In the genomic region with DNA sequence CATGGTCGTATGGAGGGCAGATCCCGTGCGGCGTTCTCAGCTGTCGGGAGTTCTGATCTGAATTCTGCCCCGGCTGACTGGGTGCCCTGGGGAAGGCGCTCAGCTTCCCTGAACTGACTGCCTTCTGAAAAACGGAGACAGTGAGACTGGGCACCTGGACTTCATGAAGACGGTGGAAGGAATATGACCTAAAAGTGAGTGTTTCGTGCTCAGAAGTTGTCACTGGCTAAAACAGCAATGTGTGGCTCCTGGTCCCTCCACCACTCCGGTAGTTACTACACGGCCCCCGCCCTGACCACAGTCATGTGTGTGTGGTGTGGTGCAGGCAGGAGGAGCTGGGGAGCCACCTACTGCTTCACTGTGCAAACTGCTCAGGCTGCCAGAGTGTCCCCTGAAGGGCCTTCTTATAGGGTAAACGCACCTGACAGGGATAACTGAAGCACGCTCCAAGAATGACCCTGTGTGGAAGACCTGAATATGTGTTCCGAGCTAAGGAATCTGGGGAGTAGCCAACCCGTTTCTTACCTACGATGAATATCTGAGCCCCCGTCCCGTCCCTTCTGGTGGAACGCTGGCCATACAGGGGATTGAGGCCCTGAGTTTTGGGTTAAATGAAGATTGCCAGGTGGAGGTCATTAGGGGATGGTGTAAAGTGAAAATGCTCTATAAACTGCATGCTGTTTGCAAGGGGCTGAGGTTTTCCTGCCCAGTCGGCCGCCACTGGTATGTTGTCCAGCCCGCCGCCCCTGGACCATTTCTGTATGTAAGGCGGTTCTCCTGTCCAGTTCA, we compare ENCODE assay signal across 9 cellular contexts. TPM values are rescaled to one million over a fixed set of nuclear protein-coding genes. Genes with fewer than 3 reads are reported as not detected.
A peak's percentile ranks its signal among the peaks of the same experiment; 100 is the strongest.
DNase-seq lines count a peak whose midpoint lies in the region; ATAC-seq, FAIRE-seq and TF ChIP-seq lines count a peak whose summit lies in the region.
"Had no signal": no experiment of that assay in that cellular context is flagged by ENCODE, and none has a peak within 500 bp of the region (broad histone marks: within the 10 kb centered on the region; RNA-seq: fewer than 3 reads in every experiment).

No MANE protein-coding gene starts in this region.

- H3K4me2 ChIP-seq in keratinocyte (ENCODE audit: control insufficient read depth, extremely low read depth, insufficient read depth, low read depth, low read length), result peak overlapping the region; percentile 83

- peak; percentile 59 for DNase-seq in ELR (ENCODE audit: low read depth)
- peak; percentile 32 for DNase-seq in LoVo (ENCODE audit: low spot score)
- peak; percentile 35 for DNase-seq in T1000 (lab: John Stamatoyannopoulos, UW)
- DNase-seq in T47D (ENCODE audit: low read depth in 1 of 2, low spot score in 1 of 2), result peak; percentile 50 to 79
- DNase-seq in keratinocyte (ENCODE audit: low read depth, low spot score), result no peak
- peak in 3 of 4 experiments; percentile 7 to 34 (median 15) for DNase-seq in stimulated activated CD4-positive, alpha-beta T cell treated with anti-CD3 and anti-CD28 coated beads, Interleukin-1b, Interleukin-23, amount 100 ng/mL, for 24 hours (ENCODE audit: low read depth in 4 of 4, low spot score in 1 of 4)
- no peak for DNase-seq in NCI-H2029 treated with DMSO at 0.1 percent for 48 hours (lab: John Stamatoyannopoulos, UW)

- in situ Hi-C loops in T47D (cut with HindIII; ENCODE audit: low pct_unique_long_range_greater_than_20kb, low sequenced_read_pairs), result no loop called here

- no peaks in the 10 kb centered on the region for H3K9me1 ChIP-seq in keratinocyte (ENCODE audit: control insufficient read depth, extremely low read depth, insufficient read depth, low read length)

- no peaks in the 10 kb centered on the region for H3K79me2 ChIP-seq in keratinocyte (ENCODE audit: control insufficient read depth, insufficient read depth, low read length)

- H3K27ac ChIP-seq in keratinocyte (ENCODE audit: control insufficient read depth, insufficient read depth, low read length), result no peak overlapping the region

- H3K27me3 ChIP-seq in keratinocyte (ENCODE audit: control insufficient read depth, extremely low read depth, insufficient read depth, low read length), result no peaks in the 10 kb centered on the region

- H3K36me3 ChIP-seq in keratinocyte (ENCODE audit: control insufficient read depth in 2 of 2, extremely low read depth in 1 of 2, insufficient read depth in 2 of 2, low read length in 2 of 2), result no peaks in the 10 kb centered on the region

- ATAC-seq in HG02938 (IDR thresholded peaks at IDR 0.05; ENCODE audit: unreplicated experiment), result no peak

- peak overlapping the region in 1 of 3 experiments; percentile 43 for H3K4me3 ChIP-seq in keratinocyte (ENCODE audit: control insufficient read depth in 2 of 3, extremely low read depth in 1 of 3, insufficient read depth in 2 of 3, low read depth in 1 of 3, low read length in 3 of 3)

- H3K4me1 ChIP-seq in keratinocyte (ENCODE audit: control insufficient read depth, extremely low read depth, insufficient read depth, low read length), result peaks cover 40% of the 10 kb centered on the region

- peak in 2 of 3 experiments; percentile 73 to 78 for TF ChIP-seq CTCF in keratinocyte (optimal IDR thresholded peaks at IDR 0.05 in 1 of 3, IDR thresholded peaks at IDR 0.05 in 1 of 3, conservative IDR thresholded peaks at IDR 0.05 in 1 of 3; ENCODE audit: extremely low read depth in 1 of 3, insufficient read depth in 2 of 3, low read length in 3 of 3)

- dilution Hi-C loops in keratinocyte (cut with MboI; ENCODE audit: extremely low pct_ligation_motif_present, low sequenced_read_pairs), result no loop called here

- peak overlapping the region; percentile 78 for H2AFZ ChIP-seq in keratinocyte (ENCODE audit: control insufficient read depth, low read length)

- no peaks in the 10 kb centered on the region for H4K20me1 ChIP-seq in keratinocyte (ENCODE audit: control insufficient read depth, extremely low read depth, insufficient read depth, low read length)

- peak overlapping the region; percentile 35 for H3K9ac ChIP-seq in keratinocyte (ENCODE audit: control insufficient read depth, extremely low read depth, insufficient read depth, low read length)

- H3K9me3 ChIP-seq in keratinocyte (ENCODE audit: control insufficient read depth, low read depth, low read length), result no peaks in the 10 kb centered on the region

- FAIRE-seq in keratinocyte (lab: Jason Lieb, UNC), result peak; percentile 98
- FAIRE-seq: endometrium had no signal

RNA-seq across cellular contexts. Expression of a gene that starts 0.6 kb away (rescaled TPM):
- 0.49 to 1.0 TPM (median 0.98 TPM) in 3 replicates for polyA plus RNA-seq in keratinocyte
- polyA plus RNA-seq in keratinocyte (2011; ENCODE audit: low read depth), result 0.84 TPM
- polyA plus RNA-seq in keratinocyte (2011; cell fraction: cytosol; rRNA removed), result 0.67 and 1.1 TPM in 2 replicates
- polyA plus RNA-seq in keratinocyte (2011; cell fraction: nucleus; rRNA removed), result 2.2 and 2.6 TPM in 2 replicates
- 1.4 and 1.6 TPM in 2 replicates for polyA plus RNA-seq in keratinocyte (2012; ENCODE audit: low replicate concordance)
- polyA minus RNA-seq in keratinocyte, result 1.1 to 1.3 TPM (median 1.2 TPM) in 3 replicates
- 0.77 TPM for polyA minus RNA-seq in keratinocyte (2011; cell fraction: cytosol; rRNA and poly(A)+ RNA removed)
- polyA minus RNA-seq in keratinocyte (2011; cell fraction: nucleus; rRNA and poly(A)+ RNA removed), result 1.8 and 2.5 TPM in 2 replicates

RNA-seq across cellular contexts. Expression of a gene that starts 30.4 kb away (rescaled TPM):
- polyA plus RNA-seq in keratinocyte, result 1.7 to 2.1 TPM (median 1.9 TPM) in 3 replicates
- 5.1 TPM for polyA plus RNA-seq in keratinocyte (2011; ENCODE audit: low read depth)
- 1.1 and 1.4 TPM in 2 replicates for polyA plus RNA-seq in keratinocyte (2011; cell fraction: cytosol; rRNA removed)
- 2.6 and 3.3 TPM in 2 replicates for polyA plus RNA-seq in keratinocyte (2011; cell fraction: nucleus; rRNA removed)
- polyA plus RNA-seq in keratinocyte (2012; ENCODE audit: low replicate concordance), result 2.1 and 10.3 TPM in 2 replicates
- polyA minus RNA-seq in keratinocyte, result 1.4 to 3.5 TPM (median 2.7 TPM) in 3 replicates
- polyA minus RNA-seq in keratinocyte (2011; cell fraction: cytosol; rRNA and poly(A)+ RNA removed), result 0.77 TPM
- 1.0 and 1.5 TPM in 2 replicates for polyA minus RNA-seq in keratinocyte (2011; cell fraction: nucleus; rRNA and poly(A)+ RNA removed)

Comparison
In these comparisons a context has a peak if more than half of its experiments do, and no peak if none do; other contexts are left out.
1. DNase-seq: peak in ELR (single experiment), LoVo (single experiment), T1000 (single experiment), T47D (2 of 2) and stimulated activated CD4-positive, alpha-beta T cell treated with anti-CD3 and anti-CD28 coated beads, Interleukin-1b, Interleukin-23, amount 100 ng/mL, for 24 hours (3 of 4); none in keratinocyte (single experiment) and NCI-H2029 treated with DMSO at 0.1 percent for 48 hours (single experiment).